In genomic region chr18:9950289-9951016, GRCh38 we compare ENCODE assay signal across 1 cellular context.
TF ChIP-seq lines count a peak whose summit lies in the region.

No MANE protein-coding gene starts in this region.

TF ChIP-seq in A549, 52 proteins besides CTCF, POLR2A, EP300 and RAD21 (continued from another document):
- TF ChIP-seq HMGXB4 (CRISPR knock-in tag; IDR thresholded peaks at IDR 0.05; ENCODE audit: borderline replicate concordance) (no peak), CBX2 (IDR thresholded peaks at IDR 0.05; ENCODE audit: borderline replicate concordance, low read depth) (no peak), ATOH8 (CRISPR knock-in tag; IDR thresholded peaks at IDR 0.05; ENCODE audit: low read depth) (no peak), GATA3 (IDR thresholded peaks at IDR 0.05; ENCODE audit: borderline replicate concordance) (no peak), JUN (IDR thresholded peaks at IDR 0.05) (no peak), ZSCAN20 (CRISPR knock-in tag; IDR thresholded peaks at IDR 0.05) (no peak), BCL3 (IDR thresholded peaks at IDR 0.05) (no peak), HEYL (CRISPR knock-in tag; IDR thresholded peaks at IDR 0.05) (no peak)
